ENCODE assay signal across 8 cellular contexts in the genomic region with DNA sequence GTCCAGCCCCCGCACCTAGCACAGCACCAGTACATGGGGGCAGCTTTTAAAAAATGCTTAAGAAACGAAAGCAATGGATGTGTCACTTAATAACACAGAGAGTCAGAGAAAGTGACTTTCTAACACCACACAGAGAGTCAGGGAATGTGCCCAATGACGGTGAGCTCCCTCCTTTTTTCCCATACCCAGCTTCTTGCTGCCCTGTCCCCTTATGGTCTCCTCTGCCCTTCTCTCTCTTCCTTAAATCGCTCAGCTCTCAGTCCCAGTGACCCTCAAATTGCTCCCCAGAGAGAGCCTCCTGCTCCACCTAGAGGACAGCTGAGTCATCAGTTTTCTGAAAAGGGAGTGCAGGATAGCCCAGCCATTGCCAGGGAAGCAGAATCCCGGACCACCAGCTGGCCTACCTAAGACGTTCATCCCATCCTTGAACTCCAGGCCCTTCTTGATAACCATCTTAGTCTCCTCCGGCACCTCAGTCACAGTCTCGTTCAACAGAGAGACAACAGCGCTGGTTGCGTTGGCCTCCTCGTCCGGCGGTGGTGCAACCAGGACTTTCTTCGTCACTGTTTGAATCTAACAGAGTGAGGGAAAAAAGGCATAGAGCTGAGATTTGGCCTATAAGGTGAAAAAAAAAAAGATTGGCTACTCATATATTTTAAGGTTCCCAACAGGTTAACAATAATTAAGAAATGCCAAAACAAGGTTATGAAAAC.
DNase-seq lines count a peak whose midpoint lies in the region; ATAC-seq, FAIRE-seq and TF ChIP-seq lines count a peak whose summit lies in the region.

No MANE protein-coding gene starts in this region.

- POLR2A ChIA-PET in A549 (lab: Yijun Ruan, JAX) (no interaction called here), IMR-90 (lab: Charles Lee; ENCODE audit: unreplicated experiment) (no interaction called here)

- H3K9me3 Mint-ChIP-seq in naive B cell, result no peaks in the 10 kb centered on the region

- H3K27ac ChIP-seq in A549, result peak overlapping the region; percentile 10 to 79; a peak in 5 of 6 replicates
- H3K27ac ChIP-seq in IMR-90 (ENCODE audit: insufficient read depth, low read length), result peak overlapping the region; percentile 10; the same call in 1 of the 2 replicates
- no peak overlapping the region for H3K27ac ChIP-seq in suprapubic skin

- H3K9me1 ChIP-seq in IMR-90 (ENCODE audit: insufficient read depth, low read length), result no peaks in the 10 kb centered on the region

- intact Hi-C loops in IMR-90 (cut with micrococcal nuclease), result loop anchor here (5.0 to 10.0 kb wide), 4 partner anchors 74 to 381 kb away; no protein-coding TSS in a partner anchor

- peak overlapping the region in 4 of 6 donors; percentile 23 to 72 (median 57) for H3K27ac Mint-ChIP-seq in naive B cell

- in situ Hi-C loops in IMR-90 (cut with MboI; ENCODE audit: low sequenced_read_pairs), result no loop called here

- 69% methylated on average over 14 of the region's 14 CpGs for WGBS in A549 (ENCODE audit: missing lambda C conversion rate)
- 83% methylated on average over 2 of the region's 14 CpGs; no CpG with 5 or more reads in 1 of the 2 experiments for WGBS in IMR-90 (ENCODE audit: extremely low coverage in 2 of 2, insufficient read length in 1 of 2), 2 experiments
- WGBS in suprapubic skin, result 83% methylated on average over 14 of the region's 14 CpGs

- H2AK9ac ChIP-seq in IMR-90 (replicated peaks; ENCODE audit: low read depth, low read length, poor library complexity), result peak overlapping the region; percentile 22

- peak overlapping the region; percentile 66 to 67 for H4K8ac ChIP-seq in IMR-90 (ENCODE audit: low read depth in 2 of 2, low read length in 2 of 2)

- H3K27me3 Mint-ChIP-seq in naive B cell, result no peaks in the 10 kb centered on the region

- peak overlapping the region; percentile 77 for H3K4ac ChIP-seq in IMR-90 (ENCODE audit: low read depth, low read length)

- no peak for TF ChIP-seq EP300 in A549 (IDR thresholded peaks at IDR 0.05)
- TF ChIP-seq EP300 in suprapubic skin (IDR thresholded peaks at IDR 0.05), result no peak

- H3K4me1 ChIP-seq in A549 (peaks cover 34% of the 10 kb centered on the region), IMR-90 (ENCODE audit: control insufficient read depth, insufficient read depth, low read length) (peaks cover 14% of the 10 kb centered on the region), suprapubic skin (peaks cover 38% of the 10 kb centered on the region)

- H2AK5ac ChIP-seq in IMR-90 (ENCODE audit: low read depth, low read length), result peak overlapping the region; percentile 77; the same call in 1 of the 2 replicates

- peak overlapping the region; percentile 43; the same call in 1 of the 2 replicates for H3K23ac ChIP-seq in IMR-90 (ENCODE audit: low read depth, low read length)

- peak overlapping the region; percentile 41 for H4K5ac ChIP-seq in IMR-90 (ENCODE audit: low read depth, low read length)

- H3K79me1 ChIP-seq in IMR-90 (ENCODE audit: low read depth in 1 of 2, low read length in 2 of 2), result peaks cover 0 to 11% of the 10 kb centered on the region in 2 experiments; a peak in 2 of 4 replicates

- no peak for TF ChIP-seq POLR2A in A549 (IDR thresholded peaks at IDR 0.05; ENCODE audit: low read length)
- no peak for TF ChIP-seq POLR2A in IMR-90 (IDR thresholded peaks at IDR 0.05; ENCODE audit: low read depth, low read length)
- no peak for TF ChIP-seq POLR2A in suprapubic skin (IDR thresholded peaks at IDR 0.05)

- peak overlapping the region; percentile 83 for H3K18ac ChIP-seq in IMR-90 (ENCODE audit: low read depth, low read length)

- no peaks in the 10 kb centered on the region for H3K36me3 Mint-ChIP-seq in naive B cell

- TF ChIP-seq RAD21 in A549 (conservative IDR thresholded peaks at IDR 0.05 in 1 of 2, IDR thresholded peaks at IDR 0.05 in 1 of 2) (peak; percentile 54 to 64; a peak in 4 of 5 replicates), IMR-90 (IDR thresholded peaks at IDR 0.05; ENCODE audit: low read length) (peak; percentile 55)

- no peak for FAIRE-seq in A549 (lab: Jason Lieb, UNC)

- H3K4me3 ChIP-seq in A549, result no peak overlapping the region
- no peak overlapping the region for H3K4me3 ChIP-seq in IMR-90 (ENCODE audit: insufficient read depth, low read depth, low read length)
- no peak overlapping the region for H3K4me3 ChIP-seq in suprapubic skin

- no peak overlapping the region for H3K9ac ChIP-seq in IMR-90 (ENCODE audit: low read depth, low read length)

- H2AFZ ChIP-seq in IMR-90 (replicated peaks; ENCODE audit: low read length, poor library complexity), result peak overlapping the region; percentile 77

- peak in 1 of 2 experiments; percentile 67; a peak in 3 of 6 replicates for ATAC-seq in A549
- ATAC-seq in IMR-90 (ENCODE audit: low read depth), result peak; percentile 82
- peak; percentile 43 to 60 for ATAC-seq in naive B cell (ENCODE audit: low read depth in 2 of 2)

- 0 out of 3 replicates have a peak overlapping the region, but pooled peaks have one; percentile 23 for H3K4me2 ChIP-seq in A549
- no peak overlapping the region for H3K4me2 ChIP-seq in IMR-90 (ENCODE audit: low read depth, low read length)

- dilution Hi-C loops in IMR-90 (cut with HindIII; ENCODE audit: low sequenced_read_pairs, unreplicated experiment), result no loop called here

- H3K56ac ChIP-seq in IMR-90 (ENCODE audit: extremely low read depth, insufficient read depth, low read length), result no peak overlapping the region

- CTCF ChIA-PET in A549 (lab: Yijun Ruan, JAX) (interaction anchor here (0.6 to 2.0 kb wide), 13 partner anchors 9 to 108 kb away, joined by 3 to 7 read pairs (median 4); no protein-coding TSS in a partner anchor), IMR-90 (lab: Yijun Ruan, JAX) (interaction anchor here (0.6 to 1.8 kb wide), 17 partner anchors 9 to 379 kb away, joined by 3 to 9 read pairs (median 4); no protein-coding TSS in a partner anchor)

- no peaks in the 10 kb centered on the region for H3K27me3 ChIP-seq in IMR-90 (ENCODE audit: control insufficient read depth, insufficient read depth, low read length)
- H3K27me3 ChIP-seq in suprapubic skin, result no peaks in the 10 kb centered on the region

- peak overlapping the region; percentile 96; the same call in 1 of the 3 replicates for H2BK15ac ChIP-seq in IMR-90 (ENCODE audit: low read depth, low read length)

- H2BK20ac ChIP-seq in IMR-90 (ENCODE audit: low read depth, low read length), result peak overlapping the region; percentile 51

- DNase-seq in A549 (ENCODE audit: low read depth in 1 of 2, low spot score in 1 of 2), result peak; percentile 30 to 46
- peak; percentile 50 for DNase-seq in GM03348 (ENCODE audit: low spot score)
- peak; percentile 56 for DNase-seq in IMR-90
- peak; percentile 36 for DNase-seq in UCSD-AML1 (lab: John Stamatoyannopoulos, UW; ENCODE audit: unreplicated experiment)
- peak; percentile 34 for DNase-seq in dedifferentiated amniotic fluid mesenchymal stem cell (ENCODE audit: extremely low spot score)
- DNase-seq in naive B cell, result no peak
- DNase-seq in suprapubic skin (ENCODE audit: low spot score in 2 of 2), result no peak
- DNase-seq in RPMI8226, result no peak

- peak overlapping the region in 3 of 8 donors; percentile 31 to 62 (median 58) for H3K4me3 Mint-ChIP-seq in naive B cell

- H2BK5ac ChIP-seq in IMR-90 (ENCODE audit: low read depth, low read length, poor library complexity, severe bottlenecking), result no peak overlapping the region

- peak overlapping the region; percentile 86 for H2BK120ac ChIP-seq in IMR-90 (ENCODE audit: low read depth, low read length)

- TF ChIP-seq CTCF in A549 (IDR thresholded peaks at IDR 0.05), result peak; percentile 41
- TF ChIP-seq CTCF in IMR-90 (conservative IDR thresholded peaks at IDR 0.05; ENCODE audit: low read depth, low read length), result peak; percentile 49
- no peak for TF ChIP-seq CTCF in suprapubic skin (IDR thresholded peaks at IDR 0.05)

- H3K14ac ChIP-seq in IMR-90 (replicated peaks; ENCODE audit: low read depth, low read length), result peak overlapping the region; percentile 8; the same call in 1 of the 2 replicates

- H4K91ac ChIP-seq in IMR-90 (ENCODE audit: insufficient read depth, low read depth, low read length), result peak overlapping the region; percentile 74

- no peaks in the 10 kb centered on the region for H3K36me3 ChIP-seq in IMR-90 (ENCODE audit: control insufficient read depth, insufficient read depth, low read length)
- H3K36me3 ChIP-seq in suprapubic skin, result no peaks in the 10 kb centered on the region

- peaks cover 7 to 26% (median 24%) of the 10 kb centered on the region in 3 donors for H3K4me1 Mint-ChIP-seq in naive B cell

- no peaks in the 10 kb centered on the region for H3K9me3 ChIP-seq in A549
- H3K9me3 ChIP-seq in IMR-90 (ENCODE audit: control insufficient read depth, insufficient read depth, low read length), result no peaks in the 10 kb centered on the region
- H3K9me3 ChIP-seq in suprapubic skin, result no peaks in the 10 kb centered on the region

- BruUV-seq in IMR-90 (replicated peaks; lab: Mats Ljungman, UMichigan), result no TSS peak

- no peaks in the 10 kb centered on the region for H4K20me1 ChIP-seq in IMR-90 (ENCODE audit: insufficient read depth, low read length)

TF ChIP-seq in A549, 52 proteins besides CTCF, POLR2A, EP300 and RAD21 (continues in another document):
- no peak for TF ChIP-seq ZSCAN20 (CRISPR knock-in tag; IDR thresholded peaks at IDR 0.05)
- TF ChIP-seq RFX5 (IDR thresholded peaks at IDR 0.05), result no peak
- no peak for TF ChIP-seq MYC (IDR thresholded peaks at IDR 0.05; ENCODE audit: borderline replicate concordance, low read length)
- TF ChIP-seq MAFK (IDR thresholded peaks at IDR 0.05; ENCODE audit: partially characterized antibody), result peak; percentile 99
- TF ChIP-seq, protein P1, sequence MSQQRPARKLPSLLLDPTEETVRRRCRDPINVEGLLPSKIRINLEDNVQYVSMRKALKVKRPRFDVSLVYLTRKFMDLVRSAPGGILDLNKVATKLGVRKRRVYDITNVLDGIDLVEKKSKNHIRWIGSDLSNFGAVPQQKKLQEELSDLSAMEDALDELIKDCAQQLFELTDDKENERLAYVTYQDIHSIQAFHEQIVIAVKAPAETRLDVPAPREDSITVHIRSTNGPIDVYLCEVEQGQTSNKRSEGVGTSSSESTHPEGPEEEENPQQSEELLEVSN (IDR thresholded peaks at IDR 0.05; ENCODE audit: borderline replicate concordance, low read depth), result no peak
- TF ChIP-seq HOXB5 (CRISPR knock-in tag; IDR thresholded peaks at IDR 0.05), result no peak

TF ChIP-seq in IMR-90, 13 proteins besides CTCF, POLR2A, EP300 and RAD21:
- TF ChIP-seq FOS (IDR thresholded peaks at IDR 0.05; ENCODE audit: low read depth, low read length) (no peak), MAFK (IDR thresholded peaks at IDR 0.05; ENCODE audit: low read depth, low read length) (peak; percentile 100), BHLHE40 (IDR thresholded peaks at IDR 0.05; ENCODE audit: low read depth, low read length) (no peak), SMC3 (IDR thresholded peaks at IDR 0.05; ENCODE audit: low read depth, low read length) (peak; percentile 32; the same call in 1 of the 2 replicates)
TF ChIP-seq in IMR-90: peak in this region for 2.

Comparison
In these comparisons a context has a peak if more than half of its experiments do, and no peak if none do; other contexts are left out.
1. DNase-seq: peak in A549 (2 of 2), GM03348 (single experiment), IMR-90 (single experiment), UCSD-AML1 (single experiment) and dedifferentiated amniotic fluid mesenchymal stem cell (single experiment); none in naive B cell (single experiment), suprapubic skin (0 of 2) and RPMI8226 (single experiment).
2. CTCF ChIP-seq: peak in A549 (single experiment) and IMR-90 (single experiment); none in suprapubic skin (0 of 2).